Comparison of ENCODE assay signal across 24 cellular contexts in the genomic region with DNA sequence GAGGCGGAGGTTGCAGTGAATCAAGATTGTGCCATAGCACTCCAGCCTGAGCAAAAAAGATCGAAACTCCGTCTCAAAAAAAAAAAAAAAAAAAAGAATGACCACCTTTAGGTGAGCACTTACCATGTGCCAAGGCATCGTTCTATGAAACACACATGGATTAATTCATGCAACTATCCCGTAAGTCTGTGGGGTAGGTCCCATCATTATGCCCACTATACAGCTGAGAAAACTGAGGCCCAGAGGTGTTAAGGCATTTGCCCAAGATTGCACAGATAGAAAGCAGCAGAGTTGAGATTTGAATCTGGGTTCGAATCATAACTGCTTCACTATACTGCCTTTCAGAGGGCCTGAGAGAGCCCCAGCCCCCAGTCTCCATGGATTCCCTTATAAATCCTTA. TPM values are rescaled to one million over a fixed set of nuclear protein-coding genes. Genes with fewer than 3 reads are reported as not detected.
DNase-seq lines count a peak whose midpoint lies in the region; ATAC-seq and TF ChIP-seq lines count a peak whose summit lies in the region.
"Had no signal": no experiment of that assay in that cellular context is flagged by ENCODE, and none has a peak within 500 bp of the region (broad histone marks: within the 10 kb centered on the region; RNA-seq: fewer than 3 reads in every experiment).

No MANE protein-coding gene starts in this region.

- H4K20me1 ChIP-seq in DND-41 (ENCODE audit: insufficient read depth, low read length), result peaks cover 22% of the 10 kb centered on the region

- H3K27ac ChIP-seq in DND-41 (ENCODE audit: low read length), result peak overlapping the region; percentile 59
- H3K27ac ChIP-seq in gastrocnemius medialis, result no peak overlapping the region
- H3K27ac ChIP-seq in adrenal gland, result no peak overlapping the region
- H3K27ac ChIP-seq: parathyroid adenoma, sigmoid colon had no signal

- H3K36me3 Mint-ChIP-seq in activated T-cell treated with anti-CD3 and anti-CD28 coated beads, Interleukin-2, amount 50 U/mL, for 72 hours (ENCODE audit: insufficient read depth in 2 of 2), result peaks cover 10 to 21% of the 10 kb centered on the region in 2 donors
- H3K36me3 Mint-ChIP-seq in activated T-helper 2 cell treated with anti-CD3 and anti-CD28 coated beads, Interferon-gamma antibody, Interleukin-2, Interleukin-4, amounts not matched to agents 10 μg/mL and 5 μg/mL and 100 μg/mL, durations not matched to agents 14 hours and 24 hours and 36 hours (ENCODE audit: low read depth), result peaks cover 44% of the 10 kb centered on the region
- H3K36me3 Mint-ChIP-seq in natural killer cell treated with Interleukin-12 subunit alpha and Interleukin-12 subunit beta and Interleukin-15 and Interleukin-18, amount 100 ng/mL, for 72 hours, result no peaks in the 10 kb centered on the region
- H3K36me3 Mint-ChIP-seq: brain had no signal

- H3K4me1 ChIP-seq in DND-41 (ENCODE audit: insufficient read depth, low read length) (peaks cover 35% of the 10 kb centered on the region), gastrocnemius medialis (no peaks in the 10 kb centered on the region), adrenal gland (replicated peaks in 1 of 2) (no peaks in the 10 kb centered on the region)
- H3K4me1 ChIP-seq: parathyroid adenoma, sigmoid colon had no signal

- H3K27me3 ChIP-seq in DND-41 (ENCODE audit: insufficient read depth, low read length, poor library complexity) (no peaks in the 10 kb centered on the region), gastrocnemius medialis (peaks cover 0 to 4% (median 0%) of the 10 kb centered on the region in 3 donors), adrenal gland (no peaks in the 10 kb centered on the region)
- H3K27me3 ChIP-seq: sigmoid colon, transverse colon had no signal

- no peaks in the 10 kb centered on the region for H3K9me3 Mint-ChIP-seq in activated T-cell treated with anti-CD3 and anti-CD28 coated beads, Interleukin-2, amount 50 U/mL, for 72 hours
- H3K9me3 Mint-ChIP-seq in activated T-helper 2 cell treated with anti-CD3 and anti-CD28 coated beads, Interferon-gamma antibody, Interleukin-2, Interleukin-4, amounts not matched to agents 10 μg/mL and 5 μg/mL and 100 μg/mL, durations not matched to agents 14 hours and 24 hours and 36 hours, result no peaks in the 10 kb centered on the region
- H3K9me3 Mint-ChIP-seq in natural killer cell treated with Interleukin-12 subunit alpha and Interleukin-12 subunit beta and Interleukin-15 and Interleukin-18, amount 100 ng/mL, for 72 hours, result no peaks in the 10 kb centered on the region
- H3K9me3 Mint-ChIP-seq: brain; stimulated activated memory B cell treated with anti-CD40 and anti-IgM and Interleukin-4, amounts not matched to agents 10 μg/mL and 1 μg/mL and 100 μg/mL, for 72 hours had no signal

- H3K4me1 Mint-ChIP-seq in activated T-cell treated with anti-CD3 and anti-CD28 coated beads, Interleukin-2, amount 50 U/mL, for 72 hours (ENCODE audit: low read depth), result peaks cover 77% of the 10 kb centered on the region
- peaks cover 37% of the 10 kb centered on the region for H3K4me1 Mint-ChIP-seq in activated T-helper 2 cell treated with anti-CD3 and anti-CD28 coated beads, Interferon-gamma antibody, Interleukin-2, Interleukin-4, amounts not matched to agents 10 μg/mL and 5 μg/mL and 100 μg/mL, durations not matched to agents 14 hours and 24 hours and 36 hours (ENCODE audit: low read depth)
- H3K4me1 Mint-ChIP-seq in natural killer cell treated with Interleukin-12 subunit alpha and Interleukin-12 subunit beta and Interleukin-15 and Interleukin-18, amount 100 ng/mL, for 72 hours (ENCODE audit: low read depth in 2 of 2), result peaks cover 39 to 45% of the 10 kb centered on the region in 2 donors
- H3K4me1 Mint-ChIP-seq: brain had no signal

- TF ChIP-seq CTCF in DND-41 (IDR thresholded peaks at IDR 0.05; ENCODE audit: borderline replicate concordance, extremely low read depth, low read length, poor library complexity, severe bottlenecking) (no peak), gastrocnemius medialis (IDR thresholded peaks at IDR 0.05 in 4 of 5, conservative IDR thresholded peaks at IDR 0.05 in 1 of 5) (no peak), adrenal gland (IDR thresholded peaks at IDR 0.05) (no peak)

- no peak for ATAC-seq in activated T-cell treated with anti-CD3 and anti-CD28 coated beads, Interleukin-2, amount 50 U/mL, for 72 hours (replicated peaks in 1 of 2)
- ATAC-seq in DND-41 (ENCODE audit: insufficient read depth, low read depth) (no peak), gastrocnemius medialis (no peak)
- no peak for ATAC-seq in natural killer cell treated with Interleukin-12 subunit alpha and Interleukin-12 subunit beta and Interleukin-15 and Interleukin-18, amount 100 ng/mL, for 72 hours
- ATAC-seq: PC-3; stimulated activated memory B cell treated with anti-CD40 and anti-IgM and Interleukin-4, amounts not matched to agents 10 μg/mL and 1 μg/mL and 100 μg/mL, for 72 hours had no signal

- in situ Hi-C loops in gastrocnemius medialis (cut with MboI; ENCODE audit: low sequenced_read_pairs in 4 of 4), result loop anchor here in 2 of 4 donors (25.0 kb wide), 1 partner anchor 204 kb away; a partner anchor contains a TSS

- no peak overlapping the region for H2AFZ ChIP-seq in DND-41 (ENCODE audit: low read depth, low read length)
- H2AFZ ChIP-seq: parathyroid adenoma had no signal

- intact Hi-C loops in activated T-helper 2 cell treated with anti-CD3 and anti-CD28 coated beads, Interferon-gamma antibody, Interleukin-2, Interleukin-4, amounts not matched to agents 10 μg/mL and 5 μg/mL and 100 μg/mL, durations not matched to agents 14 hours and 24 hours and 36 hours (cut with micrococcal nuclease), result no loop called here
- intact Hi-C loops in gastrocnemius medialis (cut with DNase I; ENCODE audit: low total_unique reads), result no loop called here
- intact Hi-C loops in adrenal gland (cut with DNase I), result no loop called here

- H3K4me3 ChIP-seq in DND-41 (ENCODE audit: low read depth in 1 of 2, low read length in 2 of 2), result peak overlapping the region in 1 of 2 experiments; percentile 37; a peak in 2 of 4 replicates
- no peak overlapping the region for H3K4me3 ChIP-seq in gastrocnemius medialis
- no peak overlapping the region for H3K4me3 ChIP-seq in adrenal gland
- H3K4me3 ChIP-seq: sigmoid colon, transverse colon had no signal

- no peak for TF ChIP-seq POLR2A in gastrocnemius medialis (IDR thresholded peaks at IDR 0.05)
- TF ChIP-seq POLR2A in adrenal gland (IDR thresholded peaks at IDR 0.05), result no peak

- 81 to 89% (median 86%) methylated on average over 6 of the region's 6 CpGs for WGBS in adrenal gland, 4 donors

- H3K79me2 ChIP-seq in DND-41 (ENCODE audit: insufficient read depth, low read length), result peaks cover 54% of the 10 kb centered on the region
- H3K79me2 ChIP-seq: parathyroid adenoma had no signal

- DNase-seq in activated T-cell treated with anti-CD3 and anti-CD28 coated beads, Interleukin-2, amount 50 U/mL, for 72 hours, result no peak
- DNase-seq in activated T-cell treated with anti-CD3 and anti-CD28 coated beads for 4 hours (no peak), DND-41 (no peak), gastrocnemius medialis (no peak), adrenal gland (no peak), NCI-H2081 (lab: John Stamatoyannopoulos, UW) (no peak)
- DNase-seq in activated T-helper 2 cell treated with anti-CD3 and anti-CD28 coated beads, Interferon-gamma antibody, Interleukin-2, Interleukin-4, amounts not matched to agents 10 μg/mL and 5 μg/mL and 100 μg/mL, durations not matched to agents 14 hours and 24 hours and 36 hours (ENCODE audit: low spot score), result no peak
- DNase-seq in natural killer cell treated with Interleukin-12 subunit alpha and Interleukin-12 subunit beta and Interleukin-15 and Interleukin-18, amount 100 ng/mL, for 72 hours (ENCODE audit: low spot score), result no peak
- DNase-seq: Caco-2, GOT3, KG1, mesenchymal stem cell, NCI-H187 treated with DMSO at 0.1 percent for 48 hours, NCI-H446, PC-3, SIG-M5, sigmoid colon, transverse colon had no signal

- H3K9me3 ChIP-seq in DND-41 (ENCODE audit: insufficient read depth, low read length, severe bottlenecking), result no peaks in the 10 kb centered on the region
- H3K9me3 ChIP-seq in gastrocnemius medialis, result no peaks in the 10 kb centered on the region
- no peaks in the 10 kb centered on the region for H3K9me3 ChIP-seq in adrenal gland (replicated peaks in 1 of 3)
- H3K9me3 ChIP-seq: Caco-2, sigmoid colon, transverse colon had no signal

- peaks cover 50% of the 10 kb centered on the region for H3K36me3 ChIP-seq in DND-41 (ENCODE audit: insufficient read depth, low read length)
- no peaks in the 10 kb centered on the region for H3K36me3 ChIP-seq in gastrocnemius medialis
- no peaks in the 10 kb centered on the region for H3K36me3 ChIP-seq in adrenal gland (replicated peaks in 1 of 2)
- H3K36me3 ChIP-seq: sigmoid colon, transverse colon had no signal

- peak overlapping the region; percentile 18; the same call in 1 of the 2 replicates for H3K9ac ChIP-seq in DND-41 (ENCODE audit: low read depth, low read length)
- H3K9ac ChIP-seq: parathyroid adenoma had no signal

- peak overlapping the region; percentile 39 to 64 for H3K4me3 Mint-ChIP-seq in activated T-cell treated with anti-CD3 and anti-CD28 coated beads, Interleukin-2, amount 50 U/mL, for 72 hours
- H3K4me3 Mint-ChIP-seq in activated T-helper 2 cell treated with anti-CD3 and anti-CD28 coated beads, Interferon-gamma antibody, Interleukin-2, Interleukin-4, amounts not matched to agents 10 μg/mL and 5 μg/mL and 100 μg/mL, durations not matched to agents 14 hours and 24 hours and 36 hours (ENCODE audit: low read depth), result peak overlapping the region; percentile 45
- H3K4me3 Mint-ChIP-seq in natural killer cell treated with Interleukin-12 subunit alpha and Interleukin-12 subunit beta and Interleukin-15 and Interleukin-18, amount 100 ng/mL, for 72 hours, result peak overlapping the region; percentile 22
- H3K4me3 Mint-ChIP-seq: brain had no signal

- peak overlapping the region; percentile 7 for H3K27ac Mint-ChIP-seq in activated T-cell treated with anti-CD3 and anti-CD28 coated beads, Interleukin-2, amount 50 U/mL, for 72 hours
- H3K27ac Mint-ChIP-seq in activated T-helper 2 cell treated with anti-CD3 and anti-CD28 coated beads, Interferon-gamma antibody, Interleukin-2, Interleukin-4, amounts not matched to agents 10 μg/mL and 5 μg/mL and 100 μg/mL, durations not matched to agents 14 hours and 24 hours and 36 hours, result peak overlapping the region; percentile 38
- no peak overlapping the region for H3K27ac Mint-ChIP-seq in natural killer cell treated with Interleukin-12 subunit alpha and Interleukin-12 subunit beta and Interleukin-15 and Interleukin-18, amount 100 ng/mL, for 72 hours

- peak overlapping the region; percentile 50 for H3K4me2 ChIP-seq in DND-41 (ENCODE audit: insufficient read depth, low read length)

- H3K27me3 Mint-ChIP-seq in activated T-cell treated with anti-CD3 and anti-CD28 coated beads, Interleukin-2, amount 50 U/mL, for 72 hours (ENCODE audit: low read depth), result no peaks in the 10 kb centered on the region
- no peaks in the 10 kb centered on the region for H3K27me3 Mint-ChIP-seq in activated T-helper 2 cell treated with anti-CD3 and anti-CD28 coated beads, Interferon-gamma antibody, Interleukin-2, Interleukin-4, amounts not matched to agents 10 μg/mL and 5 μg/mL and 100 μg/mL, durations not matched to agents 14 hours and 24 hours and 36 hours (ENCODE audit: low read depth)
- no peaks in the 10 kb centered on the region for H3K27me3 Mint-ChIP-seq in natural killer cell treated with Interleukin-12 subunit alpha and Interleukin-12 subunit beta and Interleukin-15 and Interleukin-18, amount 100 ng/mL, for 72 hours
- H3K27me3 Mint-ChIP-seq: stimulated activated memory B cell treated with anti-CD40 and anti-IgM and Interleukin-4, amounts not matched to agents 10 μg/mL and 1 μg/mL and 100 μg/mL, for 72 hours had no signal

RNA-seq across cellular contexts. Expression of a gene that starts 2.3 kb away (rescaled TPM):
- 100 to 1,000 TPM; 351 to 353 TPM for total RNA-seq in activated T-cell treated with anti-CD3 and anti-CD28 coated beads, Interleukin-2, amount 50 U/mL, for 72 hours
- total RNA-seq in activated T-helper 2 cell treated with anti-CD3 and anti-CD28 coated beads, Interferon-gamma antibody, Interleukin-2, Interleukin-4, amounts not matched to agents 10 μg/mL and 5 μg/mL and 100 μg/mL, durations not matched to agents 14 hours and 24 hours and 36 hours, result 350 and 364 TPM in 2 replicates
- 100 to 1,000 TPM; 185 to 242 TPM for total RNA-seq in natural killer cell treated with Interleukin-12 subunit alpha and Interleukin-12 subunit beta and Interleukin-15 and Interleukin-18, amount 100 ng/mL, for 72 hours
- total RNA-seq in gastrocnemius medialis, result 1 to 10 TPM; 2.3 to 5.4 (median 3.7) TPM
- 10 to 100 TPM; 13.4 to 45.8 (median 37.1) TPM for total RNA-seq in adrenal gland
- polyA plus RNA-seq in adrenal gland, result 10 to 100 TPM; 22.6 to 92.5 (median 76.2) TPM

RNA-seq across cellular contexts. Expression of a gene that starts 8.7 kb away (rescaled TPM):
- 10 to 100 TPM; 59.6 to 63.6 TPM for total RNA-seq in activated T-cell treated with anti-CD3 and anti-CD28 coated beads, Interleukin-2, amount 50 U/mL, for 72 hours
- 64.0 TPM in 2 replicates for total RNA-seq in activated T-helper 2 cell treated with anti-CD3 and anti-CD28 coated beads, Interferon-gamma antibody, Interleukin-2, Interleukin-4, amounts not matched to agents 10 μg/mL and 5 μg/mL and 100 μg/mL, durations not matched to agents 14 hours and 24 hours and 36 hours
- 10 to 100 TPM; 81.4 to 95.5 TPM for total RNA-seq in natural killer cell treated with Interleukin-12 subunit alpha and Interleukin-12 subunit beta and Interleukin-15 and Interleukin-18, amount 100 ng/mL, for 72 hours
- total RNA-seq in gastrocnemius medialis, result 10 to 100 TPM; 30.9 to 63.7 (median 59.2) TPM
- 100 to 1,000 TPM in 3 of 8 donors, 10 to 100 TPM in 5; 64.7 to 111 (median 98.6) TPM for total RNA-seq in adrenal gland
- 100 to 1,000 TPM in 2 of 3 donors, 10 to 100 TPM in 1; 50.0 to 280 (median 211) TPM for polyA plus RNA-seq in adrenal gland

RNA-seq across cellular contexts. Expression of a gene that starts 12.8 kb away (rescaled TPM):
- 1 to 10 TPM; 4.5 to 6.7 TPM for total RNA-seq in activated T-cell treated with anti-CD3 and anti-CD28 coated beads, Interleukin-2, amount 50 U/mL, for 72 hours
- 4.4 and 4.5 TPM in 2 replicates for total RNA-seq in activated T-helper 2 cell treated with anti-CD3 and anti-CD28 coated beads, Interferon-gamma antibody, Interleukin-2, Interleukin-4, amounts not matched to agents 10 μg/mL and 5 μg/mL and 100 μg/mL, durations not matched to agents 14 hours and 24 hours and 36 hours
- 1 to 10 TPM; 2.3 to 4.9 TPM for total RNA-seq in natural killer cell treated with Interleukin-12 subunit alpha and Interleukin-12 subunit beta and Interleukin-15 and Interleukin-18, amount 100 ng/mL, for 72 hours
- total RNA-seq in gastrocnemius medialis, result under 1 TPM in 1 of 4 donors, not detected in 3; 0.26 TPM
- total RNA-seq in adrenal gland, result 1 to 10 TPM in 1 of 8 donors, under 1 TPM in 7; 0.34 to 1.4 (median 0.65) TPM
- 1 to 10 TPM in 1 of 3 donors, under 1 TPM in 2; 0.15 to 1.8 (median 0.74) TPM for polyA plus RNA-seq in adrenal gland

RNA-seq across cellular contexts. Expression of a gene that starts 37.3 kb away (rescaled TPM):
- total RNA-seq in activated T-cell treated with anti-CD3 and anti-CD28 coated beads, Interleukin-2, amount 50 U/mL, for 72 hours, result 1 to 10 TPM in 1 of 2 donors, under 1 TPM in 1; 0.29 to 1.7 TPM
- total RNA-seq in activated T-helper 2 cell treated with anti-CD3 and anti-CD28 coated beads, Interferon-gamma antibody, Interleukin-2, Interleukin-4, amounts not matched to agents 10 μg/mL and 5 μg/mL and 100 μg/mL, durations not matched to agents 14 hours and 24 hours and 36 hours, result not detected in 2 replicates
- total RNA-seq in natural killer cell treated with Interleukin-12 subunit alpha and Interleukin-12 subunit beta and Interleukin-15 and Interleukin-18, amount 100 ng/mL, for 72 hours, result under 1 TPM in 1 of 2 donors, not detected in 1; 0.36 TPM
- total RNA-seq in gastrocnemius medialis, result not detected
- total RNA-seq in adrenal gland, result not detected
- not detected for polyA plus RNA-seq in adrenal gland
- total RNA-seq: Caco-2, Daoy, fibroblast of lung, PC-3, sigmoid colon, transverse colon had no signal
- polyA plus RNA-seq: AG04450, fibroblast of lung had no signal

RNA-seq across cellular contexts. Expression of a gene that starts 57.4 kb away (rescaled TPM):
- total RNA-seq in activated T-cell treated with anti-CD3 and anti-CD28 coated beads, Interleukin-2, amount 50 U/mL, for 72 hours, result 10 to 100 TPM; 52.0 TPM
- 49.5 and 51.1 TPM in 2 replicates for total RNA-seq in activated T-helper 2 cell treated with anti-CD3 and anti-CD28 coated beads, Interferon-gamma antibody, Interleukin-2, Interleukin-4, amounts not matched to agents 10 μg/mL and 5 μg/mL and 100 μg/mL, durations not matched to agents 14 hours and 24 hours and 36 hours
- 10 to 100 TPM; 38.1 to 39.2 TPM for total RNA-seq in natural killer cell treated with Interleukin-12 subunit alpha and Interleukin-12 subunit beta and Interleukin-15 and Interleukin-18, amount 100 ng/mL, for 72 hours
- total RNA-seq in gastrocnemius medialis, result 10 to 100 TPM; 48.1 to 65.3 (median 50.2) TPM
- total RNA-seq in adrenal gland, result 10 to 100 TPM; 46.8 to 60.2 (median 51.9) TPM
- 10 to 100 TPM; 50.9 to 86.9 (median 51.6) TPM for polyA plus RNA-seq in adrenal gland

Comparison
In these comparisons a context has a peak if more than half of its experiments do, and no peak if none do; other contexts are left out.
1. H3K27ac Mint-ChIP-seq: peak in activated T-cell treated with anti-CD3 and anti-CD28 coated beads, Interleukin-2, amount 50 U/mL, for 72 hours (single experiment) and activated T-helper 2 cell treated with anti-CD3 and anti-CD28 coated beads, Interferon-gamma antibody, Interleukin-2, Interleukin-4, amounts not matched to agents 10 μg/mL and 5 μg/mL and 100 μg/mL, durations not matched to agents 14 hours and 24 hours and 36 hours (single experiment); none in natural killer cell treated with Interleukin-12 subunit alpha and Interleukin-12 subunit beta and Interleukin-15 and Interleukin-18, amount 100 ng/mL, for 72 hours (0 of 2).
2. Peak in every context shown above with its lines, with median percentiles within 50 percentile points of each other: H3K4me3 Mint-ChIP-seq.